ENCODE assay signal across 16 cellular contexts in genomic region chr2:55843992-55844345, GRCh38.
"Had no signal": no experiment of that assay in that cellular context is flagged by ENCODE, and none has a peak within 500 bp of the region (broad histone marks: within the 10 kb centered on the region; RNA-seq: fewer than 3 reads in every experiment).

No MANE protein-coding gene starts in this region.

- H3K9me3 Mint-ChIP-seq: activated CD8-positive, alpha-beta T cell treated with anti-CD3 and anti-CD28 coated beads for 36 hours; activated T-cell treated with anti-CD3 and anti-CD28 coated beads, Interleukin-2, amount 50 U/mL, for 72 hours had no signal

- H3K4me3 Mint-ChIP-seq: activated CD8-positive, alpha-beta T cell treated with anti-CD3 and anti-CD28 coated beads for 36 hours; activated T-cell treated with anti-CD3 and anti-CD28 coated beads, Interleukin-2, amount 50 U/mL, for 72 hours; naive thymus-derived CD4-positive, alpha-beta T cell; stimulated activated effector memory CD8-positive, alpha-beta T cell treated with anti-CD3 and anti-CD28 coated beads, Interleukin-12 subunit alpha, Interleukin-12 subunit beta, amount 100 ng/mL, for 72 hours; WTC11 had no signal

- H3K4me1 Mint-ChIP-seq: naive thymus-derived CD4-positive, alpha-beta T cell; stimulated activated effector memory CD8-positive, alpha-beta T cell treated with anti-CD3 and anti-CD28 coated beads, Interleukin-12 subunit alpha, Interleukin-12 subunit beta, amount 100 ng/mL, for 72 hours; WTC11 had no signal

- H3K27me3 Mint-ChIP-seq: activated CD8-positive, alpha-beta T cell treated with anti-CD3 and anti-CD28 coated beads for 36 hours had no signal

- DNase-seq: activated CD4-positive, alpha-beta T cell treated with anti-CD3 and anti-CD28 coated beads for 4 hours; activated CD8-positive, alpha-beta T cell treated with anti-CD3 and anti-CD28 coated beads for 36 hours; activated gamma-delta T cell; activated T-cell treated with anti-CD3 and anti-CD28 coated beads, Interleukin-2, amount 50 U/mL, for 72 hours; brain microvascular endothelial cell; effector CD8-positive, alpha-beta T cell; gastrocnemius medialis; heart left ventricle; left cardiac atrium; naive thymus-derived CD4-positive, alpha-beta T cell; stimulated activated CD4-positive, alpha-beta T cell treated with anti-CD3 and anti-CD28 coated beads, Interleukin-12 subunit alpha, Interleukin-12 subunit beta, amount 100 ng/mL, for 4 hours had no signal

- H3K27me3 ChIP-seq: brain microvascular endothelial cell, gastrocnemius medialis, heart left ventricle, pancreas, vagina had no signal

- H3K27ac ChIP-seq: gastrocnemius medialis had no signal

- H3K4me3 ChIP-seq: gastrocnemius medialis, heart left ventricle, pancreas, vagina had no signal

- ATAC-seq: activated CD8-positive, alpha-beta T cell treated with anti-CD3 and anti-CD28 coated beads for 36 hours; activated naive CD4-positive, alpha-beta T cell treated with anti-CD3 and anti-CD28 coated beads, Interleukin-2, amount 50 U/mL, for 72 hours; activated T-cell treated with anti-CD3 and anti-CD28 coated beads, Interleukin-2, amount 50 U/mL, for 72 hours; naive thymus-derived CD4-positive, alpha-beta T cell; stimulated activated effector memory CD8-positive, alpha-beta T cell treated with anti-CD3 and anti-CD28 coated beads, Interleukin-12 subunit alpha, Interleukin-12 subunit beta, amount 100 ng/mL, for 72 hours; WTC11 had no signal

- H3K36me3 ChIP-seq: brain microvascular endothelial cell, gastrocnemius medialis, heart left ventricle, pancreas, vagina had no signal

- H3K9me3 ChIP-seq: gastrocnemius medialis, heart left ventricle, pancreas, vagina had no signal

- H3K27ac Mint-ChIP-seq: activated CD8-positive, alpha-beta T cell treated with anti-CD3 and anti-CD28 coated beads for 36 hours; activated naive CD4-positive, alpha-beta T cell treated with anti-CD3 and anti-CD28 coated beads, Interleukin-2, amount 50 U/mL, for 72 hours; activated T-cell treated with anti-CD3 and anti-CD28 coated beads, Interleukin-2, amount 50 U/mL, for 72 hours; naive thymus-derived CD4-positive, alpha-beta T cell; stimulated activated effector memory CD8-positive, alpha-beta T cell treated with anti-CD3 and anti-CD28 coated beads, Interleukin-12 subunit alpha, Interleukin-12 subunit beta, amount 100 ng/mL, for 72 hours; WTC11 had no signal

- H3K36me3 Mint-ChIP-seq: activated naive CD4-positive, alpha-beta T cell treated with anti-CD3 and anti-CD28 coated beads, Interleukin-2, amount 50 U/mL, for 72 hours; naive thymus-derived CD4-positive, alpha-beta T cell; stimulated activated effector memory CD8-positive, alpha-beta T cell treated with anti-CD3 and anti-CD28 coated beads, Interleukin-12 subunit alpha, Interleukin-12 subunit beta, amount 100 ng/mL, for 72 hours; WTC11 had no signal
